ENCODE assay signal across 8 cellular contexts in genomic region chr2:196068271-196069209, GRCh38. TPM values are rescaled to one million over a fixed set of nuclear protein-coding genes. Genes with fewer than 3 reads are reported as not detected.
DNase-seq lines count a peak whose midpoint lies in the region; ATAC-seq and TF ChIP-seq lines count a peak whose summit lies in the region.

DNAH7 (minus strand) TSS chr2:196068837; CDS start chr2:196068711, 126 bp downstream.

- no peaks in the 10 kb centered on the region for H3K27me3 ChIP-seq in right cardiac atrium (ENCODE audit: control insufficient read depth, insufficient read depth)
- no peaks in the 10 kb centered on the region for H3K27me3 ChIP-seq in prostate gland (replicated peaks; ENCODE audit: insufficient read depth)

- H3K27ac Mint-ChIP-seq in T-helper 1 cell treated with Interleukin-12 subunit alpha and Interleukin-12 subunit beta and Interleukin-4 antibody, amounts not matched to agents 30 μg/mL and 1 μg/mL, for 36 hours, result peak within 1 kb of the TSS; percentile 75

- peaks cover 8% of the 10 kb centered on the region for H3K4me1 Mint-ChIP-seq in T-helper 1 cell treated with Interleukin-12 subunit alpha and Interleukin-12 subunit beta and Interleukin-4 antibody, amounts not matched to agents 30 μg/mL and 1 μg/mL, for 36 hours (ENCODE audit: low read depth)

- peak within 1 kb of the TSS; percentile 62 for H3K4me3 ChIP-seq in right cardiac atrium (ENCODE audit: low read length)
- H3K4me3 ChIP-seq in prostate gland, result peak within 1 kb of the TSS; percentile 75 to 94
- H3K4me3 ChIP-seq in urinary bladder (ENCODE audit: low read depth, low read length), result peak within 1 kb of the TSS; percentile 71

- H3K9me3 ChIP-seq in right cardiac atrium (ENCODE audit: control insufficient read depth, low read length) (no peaks in the 10 kb centered on the region), prostate gland (no peaks in the 10 kb centered on the region)

- H3K36me3 ChIP-seq in prostate gland (no peaks in the 10 kb centered on the region), urinary bladder (ENCODE audit: insufficient read depth) (no peaks in the 10 kb centered on the region)

- no peaks in the 10 kb centered on the region for H3K36me3 Mint-ChIP-seq in T-helper 1 cell treated with Interleukin-12 subunit alpha and Interleukin-12 subunit beta and Interleukin-4 antibody, amounts not matched to agents 30 μg/mL and 1 μg/mL, for 36 hours (ENCODE audit: low read depth)

- H3K27me3 Mint-ChIP-seq in T-helper 1 cell treated with Interleukin-12 subunit alpha and Interleukin-12 subunit beta and Interleukin-4 antibody, amounts not matched to agents 30 μg/mL and 1 μg/mL, for 36 hours (ENCODE audit: low read depth), result peaks cover 20% of the 10 kb centered on the region

- H3K4me3 Mint-ChIP-seq in T-helper 1 cell treated with Interleukin-12 subunit alpha and Interleukin-12 subunit beta and Interleukin-4 antibody, amounts not matched to agents 30 μg/mL and 1 μg/mL, for 36 hours, result peak within 1 kb of the TSS; percentile 85

- intact Hi-C loops in right cardiac atrium (cut with DNase I), result loop anchor here in 1 of 4 donors (5.0 kb wide), 1 partner anchor 406 kb away; no protein-coding TSS in a partner anchor
- intact Hi-C loops in prostate gland (cut with DNase I), result no loop called here

- TF ChIP-seq POLR2A in GM15510 (IDR thresholded peaks at IDR 0.05; ENCODE audit: borderline replicate concordance, extremely low read depth, insufficient read length) (peak; percentile 36), prostate gland (IDR thresholded peaks at IDR 0.05) (no peak)

- H3K9me3 Mint-ChIP-seq in T-helper 1 cell treated with Interleukin-12 subunit alpha and Interleukin-12 subunit beta and Interleukin-4 antibody, amounts not matched to agents 30 μg/mL and 1 μg/mL, for 36 hours, result no peaks in the 10 kb centered on the region

- H3K27ac ChIP-seq in angular gyrus (ENCODE audit: low read depth, low read length) (peak within 1 kb of the TSS; percentile 27), right cardiac atrium (ENCODE audit: low read length) (peak within 1 kb of the TSS; percentile 1), prostate gland (peak within 1 kb of the TSS; percentile 62 to 74), urinary bladder (ENCODE audit: low read depth) (no peak within 1 kb of the TSS)

- no peaks in the 10 kb centered on the region for H3K4me1 ChIP-seq in right cardiac atrium (ENCODE audit: control insufficient read depth, insufficient read depth, low read length)
- no peaks in the 10 kb centered on the region for H3K4me1 ChIP-seq in prostate gland (replicated peaks)
- no peaks in the 10 kb centered on the region for H3K4me1 ChIP-seq in urinary bladder (ENCODE audit: insufficient read depth)

- 2% methylated on average over 53 of the region's 53 CpGs for WGBS in right cardiac atrium
- 1% methylated on average over 53 of the region's 53 CpGs for WGBS in prostate gland
- 1% methylated on average over 53 of the region's 53 CpGs for WGBS in urinary bladder

- peak; percentile 69 to 75 (median 72) for TF ChIP-seq CTCF in prostate gland (IDR thresholded peaks at IDR 0.05)

- ATAC-seq in HG02884 (IDR thresholded peaks at IDR 0.05; ENCODE audit: unreplicated experiment) (peak; percentile 99), right cardiac atrium (peak; percentile 98 to 99)

- DNase-seq in NCI-H1694 (lab: John Stamatoyannopoulos, UW) (peak; percentile 82), right cardiac atrium (peak; percentile 92 to 97 (median 95)), prostate gland (ENCODE audit: low spot score) (peak; percentile 90)

RNA-seq across cellular contexts. Expression of gene DNAH7, which starts in this region (rescaled TPM):
- total RNA-seq in right cardiac atrium, result under 1 TPM; 0.35 to 0.77 (median 0.57) TPM
- polyA plus RNA-seq in right cardiac atrium, result 0.16 TPM
- 10 to 100 TPM in 1 of 2 donors, 1 to 10 TPM in 1; 3.4 to 10.1 TPM for total RNA-seq in prostate gland
- total RNA-seq in urinary bladder, result 3.5 TPM
- 0.28 TPM for polyA plus RNA-seq in urinary bladder

Comparison
In these comparisons a context has a peak if more than half of its experiments do, and no peak if none do; other contexts are left out.
1. Peak in DNase-seq, ATAC-seq, H3K4me3 ChIP-seq and H3K27ac ChIP-seq in right cardiac atrium; RNA of the gene not detected or under 1 TPM.